In the genomic region with DNA sequence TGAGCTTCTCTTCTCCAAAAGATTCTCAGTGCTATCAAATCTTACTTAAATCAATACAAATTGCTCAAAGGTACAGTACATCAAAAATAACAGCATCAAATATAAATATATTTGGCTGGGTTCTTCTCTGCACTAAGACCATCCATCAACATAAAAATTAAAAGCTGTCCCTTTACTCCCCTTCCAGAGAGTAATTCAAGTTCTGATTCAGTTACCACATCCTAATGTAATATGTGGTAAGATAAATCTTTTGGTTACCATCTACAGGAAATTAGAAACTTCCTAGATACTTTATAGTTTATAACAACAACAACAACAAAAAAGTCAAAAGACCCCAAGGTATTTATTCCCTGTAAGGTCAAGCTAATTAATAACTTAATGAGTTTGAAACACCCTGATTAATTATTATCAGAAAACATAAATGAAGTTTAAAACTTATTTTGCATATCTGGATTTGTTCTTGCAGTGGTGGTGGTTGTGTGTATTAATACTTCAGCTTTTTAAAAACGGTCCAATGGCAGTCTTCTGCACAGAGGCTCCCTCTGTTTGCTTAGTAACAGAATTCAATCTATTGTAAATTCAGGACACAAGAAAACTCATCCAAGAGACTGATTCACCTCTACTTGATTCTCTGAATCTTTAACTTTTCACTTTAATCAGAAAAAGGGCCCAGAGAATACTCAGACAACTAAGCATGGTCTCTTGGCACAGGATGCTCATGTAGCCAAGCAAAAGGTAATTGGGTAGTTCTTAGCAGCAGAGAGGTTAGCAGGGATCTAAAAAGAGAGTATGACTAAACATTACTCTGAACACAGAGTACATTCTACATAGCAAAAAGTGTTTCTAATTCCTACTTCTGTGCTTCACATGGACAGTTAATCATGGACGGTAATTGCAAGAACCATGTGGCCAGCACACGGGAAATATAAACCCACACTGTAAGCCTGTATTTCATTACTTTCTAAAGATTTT, we compare ENCODE assay signal across 8 cellular contexts. TPM values are rescaled to one million over a fixed set of nuclear protein-coding genes. Genes with fewer than 3 reads are reported as not detected.
DNase-seq lines count a peak whose midpoint lies in the region; ATAC-seq and TF ChIP-seq lines count a peak whose summit lies in the region.

No MANE protein-coding gene starts in this region.

- no peaks in the 10 kb centered on the region for H3K27me3 ChIP-seq in CD4-positive, CD25-positive, alpha-beta regulatory T cell (ENCODE audit: control insufficient read depth, insufficient read depth, low read length)
- no peaks in the 10 kb centered on the region for H3K27me3 ChIP-seq in ascending aorta
- no peaks in the 10 kb centered on the region for H3K27me3 ChIP-seq in right lobe of liver
- no peaks in the 10 kb centered on the region for H3K27me3 ChIP-seq in HAP-1 (ENCODE audit: low read depth)

- no peaks in the 10 kb centered on the region for H3K27me3 Mint-ChIP-seq in CD4-positive, CD25-positive, alpha-beta regulatory T cell

- no peaks in the 10 kb centered on the region for H3K9me3 Mint-ChIP-seq in CD4-positive, CD25-positive, alpha-beta regulatory T cell

- H3K27ac Mint-ChIP-seq in CD4-positive, CD25-positive, alpha-beta regulatory T cell = peak overlapping the region; percentile 77 to 92 (median 89)

- peak; percentile 77 to 86 for ATAC-seq in CD4-positive, CD25-positive, alpha-beta regulatory T cell (ENCODE audit: low read depth in 2 of 2)
- ATAC-seq in HG02642 (IDR thresholded peaks at IDR 0.05; ENCODE audit: poor library complexity, unreplicated experiment) = peak; percentile 44
- ATAC-seq in right lobe of liver = peak in 3 of 4 donors; percentile 40 to 57 (median 48)

- peaks cover 69% of the 10 kb centered on the region for H3K4me1 ChIP-seq in CD4-positive, CD25-positive, alpha-beta regulatory T cell (ENCODE audit: control insufficient read depth, insufficient read depth, low read length, poor library complexity, severe bottlenecking)
- H3K4me1 ChIP-seq in ascending aorta (peaks cover 7 to 16% of the 10 kb centered on the region in 2 donors), right lobe of liver (peaks cover 0 to 37% (median under 1%) of the 10 kb centered on the region in 4 donors), HAP-1 (no peaks in the 10 kb centered on the region; the same call in 1 of the 2 replicates)

- H3K36me3 Mint-ChIP-seq in CD4-positive, CD25-positive, alpha-beta regulatory T cell = peaks cover 11% of the 10 kb centered on the region

- peaks cover 33 to 91% (median 66%) of the 10 kb centered on the region in 4 donors for H3K4me1 Mint-ChIP-seq in CD4-positive, CD25-positive, alpha-beta regulatory T cell

- 48% methylated on average over 3 of the region's 3 CpGs for whole genome bisulfite sequencing in right lobe of liver (ENCODE audit: insufficient coverage, low coverage, low lambda C conversion rate, missing lambda C conversion rate)

- H3K9me3 ChIP-seq in CD4-positive, CD25-positive, alpha-beta regulatory T cell (ENCODE audit: control insufficient read depth in 2 of 2, low read length in 2 of 2) = no peaks in the 10 kb centered on the region
- H3K9me3 ChIP-seq in ascending aorta (no peaks in the 10 kb centered on the region), right lobe of liver (no peaks in the 10 kb centered on the region), HAP-1 (no peaks in the 10 kb centered on the region)

- H3K4me3 ChIP-seq in CD4-positive, CD25-positive, alpha-beta regulatory T cell (ENCODE audit: low read depth, low read length) = peak overlapping the region; percentile 63
- H3K4me3 ChIP-seq in ascending aorta = no peak overlapping the region
- H3K4me3 ChIP-seq in right lobe of liver = no peak overlapping the region
- H3K4me3 ChIP-seq in HAP-1 = no peak overlapping the region

- intact Hi-C loops in ascending aorta (cut with DNase I) = no loop called here
- intact Hi-C loops in right lobe of liver (cut with DNase I) = no loop called here

- in situ Hi-C loops in HAP-1 (cut with MboI; ENCODE audit: low sequenced_read_pairs) = no loop called here
- in situ Hi-C loops in GM13976 (cut with MboI; ENCODE audit: low sequenced_read_pairs, unreplicated experiment) = no loop called here

- peak in 1 of 3 donors; percentile 35 for DNase-seq in CD4-positive, CD25-positive, alpha-beta regulatory T cell
- DNase-seq in ascending aorta (ENCODE audit: low spot score in 2 of 2) (no peak), right lobe of liver (no peak), D341Med (ENCODE audit: low spot score) (no peak), pons (ENCODE audit: low spot score) (no peak), HAP-1 (ENCODE audit: low spot score in 2 of 2) (no peak), GM13976 (ENCODE audit: low spot score) (no peak)

- TF ChIP-seq POLR2A in right lobe of liver (IDR thresholded peaks at IDR 0.05) = no peak

- peak overlapping the region; percentile 72 for H3K27ac ChIP-seq in CD4-positive, CD25-positive, alpha-beta regulatory T cell (ENCODE audit: insufficient read depth, low read length, poor library complexity, severe bottlenecking)
- peak overlapping the region; percentile 74 to 82 for H3K27ac ChIP-seq in ascending aorta
- no peak overlapping the region for H3K27ac ChIP-seq in right lobe of liver

- H3K4me3 Mint-ChIP-seq in CD4-positive, CD25-positive, alpha-beta regulatory T cell = peak overlapping the region; percentile 57 to 74 (median 66)

- peaks cover 16% of the 10 kb centered on the region for H3K36me3 ChIP-seq in CD4-positive, CD25-positive, alpha-beta regulatory T cell (ENCODE audit: control insufficient read depth, insufficient read depth, low read length)
- H3K36me3 ChIP-seq in ascending aorta (no peaks in the 10 kb centered on the region), right lobe of liver (no peaks in the 10 kb centered on the region), HAP-1 (replicated peaks) (peaks cover 4% of the 10 kb centered on the region; the same call in 1 of the 2 replicates)

- TF ChIP-seq CTCF in ascending aorta (IDR thresholded peaks at IDR 0.05) (no peak), right lobe of liver (IDR thresholded peaks at IDR 0.05) (no peak), GM13976 (IDR thresholded peaks at IDR 0.05; ENCODE audit: borderline replicate concordance, control extremely low read depth, extremely low read depth, insufficient read depth, missing control alignments) (no peak)

RNA-seq across cellular contexts. Expression of a gene that starts 20.1 kb away (rescaled TPM):
- 287 TPM for total RNA-seq in CD4-positive, CD25-positive, alpha-beta regulatory T cell
- polyA plus RNA-seq in CD4-positive, CD25-positive, alpha-beta regulatory T cell = 100 to 1,000 TPM in 1 of 4 donors, 10 to 100 TPM in 3; 86.1 to 105 (median 90.7) TPM
- total RNA-seq in ascending aorta (65.8 TPM), right lobe of liver (100 to 1,000 TPM in 4 of 6 experiments, 10 to 100 TPM in 2; 93.7 to 114 (median 107) TPM)

RNA-seq across cellular contexts. Expression of a gene that starts 38.0 kb away (rescaled TPM):
- 83.9 TPM for total RNA-seq in CD4-positive, CD25-positive, alpha-beta regulatory T cell
- polyA plus RNA-seq in CD4-positive, CD25-positive, alpha-beta regulatory T cell = 100 to 1,000 TPM in 1 of 4 donors, 10 to 100 TPM in 3; 94.0 to 102 (median 96.1) TPM
- 43.4 TPM for total RNA-seq in ascending aorta
- total RNA-seq in right lobe of liver = 10 to 100 TPM; 18.2 to 26.5 (median 23.3) TPM

RNA-seq across cellular contexts. Expression of a gene that starts 38.1 kb away (rescaled TPM):
- total RNA-seq in CD4-positive, CD25-positive, alpha-beta regulatory T cell = 20.5 TPM
- polyA plus RNA-seq in CD4-positive, CD25-positive, alpha-beta regulatory T cell = 1 to 10 TPM; 2.4 to 5.5 (median 3.5) TPM
- 1.4 TPM for total RNA-seq in ascending aorta
- total RNA-seq in right lobe of liver = 1 to 10 TPM in 4 of 6 experiments, under 1 TPM in 2; 0.53 to 2.6 (median 1.2) TPM

RNA-seq across cellular contexts. Expression of a gene that starts 52.5 kb away (rescaled TPM):
- total RNA-seq in CD4-positive, CD25-positive, alpha-beta regulatory T cell = 115 TPM
- 10 to 100 TPM in 1 of 4 donors, 1 to 10 TPM in 3; 7.7 to 16.0 (median 8.2) TPM for polyA plus RNA-seq in CD4-positive, CD25-positive, alpha-beta regulatory T cell
- 127 TPM for total RNA-seq in ascending aorta
- total RNA-seq in right lobe of liver = 1 to 10 TPM in 5 of 6 experiments, under 1 TPM in 1; 0.77 to 6.4 (median 3.3) TPM

Comparison
In these comparisons a context has a peak if more than half of its experiments do, and no peak if none do; other contexts are left out.
1. H3K27ac ChIP-seq: peak in CD4-positive, CD25-positive, alpha-beta regulatory T cell (single experiment) and ascending aorta (2 of 2); none in right lobe of liver (0 of 3).
2. Peak in every context shown above with its lines, with median percentiles within 50 percentile points of each other: ATAC-seq.